In genomic region chr12:43931187-43931586, GRCh38 we compare ENCODE assay signal across 6 cellular contexts.
"Had no signal": no experiment of that assay in that cellular context is flagged by ENCODE, and none has a peak within 500 bp of the region (broad histone marks: within the 10 kb centered on the region; RNA-seq: fewer than 3 reads in every experiment).

No MANE protein-coding gene starts in this region.

- FAIRE-seq: GM12891, GM12892, GM18507, GM19239 had no signal

- DNase-seq: GDM1, GF-D8 had no signal
